In genomic region chr5:1555808-1556681, GRCh38 we compare ENCODE assay signal across 23 cellular contexts. TPM values are rescaled to one million over a fixed set of nuclear protein-coding genes. Genes with fewer than 3 reads are reported as not detected.
DNase-seq lines count a peak whose midpoint lies in the region; ATAC-seq, FAIRE-seq and TF ChIP-seq lines count a peak whose summit lies in the region.
"Had no signal": no experiment of that assay in that cellular context is flagged by ENCODE, and none has a peak within 500 bp of the region (broad histone marks: within the 10 kb centered on the region; RNA-seq: fewer than 3 reads in every experiment).

No MANE protein-coding gene starts in this region.

- no peak overlapping the region for H2AFZ ChIP-seq in astrocyte (ENCODE audit: low read depth, low read length)

- no peaks in the 10 kb centered on the region for H3K9me3 ChIP-seq in astrocyte (ENCODE audit: insufficient read depth, low read depth, low read length)
- H3K9me3 ChIP-seq: BE2C, stomach, thyroid gland had no signal

- peak overlapping the region; percentile 43 for H3K4me2 ChIP-seq in astrocyte (ENCODE audit: low read length)

- TF ChIP-seq CTCF in astrocyte (IDR thresholded peaks at IDR 0.05; ENCODE audit: insufficient read depth, low read depth, low read length): no peak

- peaks cover 5% of the 10 kb centered on the region for H3K9me3 Mint-ChIP-seq in astrocyte (ENCODE audit: unreplicated experiment)
- H3K9me3 Mint-ChIP-seq in natural killer cell treated with Interleukin-12 subunit alpha and Interleukin-12 subunit beta and Interleukin-15 and Interleukin-18, amount 100 ng/mL, for 72 hours: no peaks in the 10 kb centered on the region
- H3K9me3 Mint-ChIP-seq: activated naive CD4-positive, alpha-beta T cell treated with anti-CD3 and anti-CD28 coated beads, Interleukin-2, amount 10 ng/mL, durations not matched to agents 7 days and 5 days; activated T-cell treated with anti-CD3 and anti-CD28 coated beads, Interleukin-2, amount 50 U/mL, for 72 hours; naive thymus-derived CD8-positive, alpha-beta T cell had no signal

- peaks cover 38% of the 10 kb centered on the region for H3K27me3 ChIP-seq in astrocyte (ENCODE audit: insufficient read depth, low read length)
- H3K27me3 ChIP-seq: BE2C, thyroid gland had no signal

- no peak overlapping the region for H3K27ac ChIP-seq in astrocyte (ENCODE audit: low read depth, low read length)
- H3K27ac ChIP-seq: brain microvascular endothelial cell, foreskin keratinocyte, heart right ventricle, stomach, thyroid gland had no signal

- H3K79me2 ChIP-seq in astrocyte (ENCODE audit: insufficient read depth, low read length): no peaks in the 10 kb centered on the region

- ATAC-seq in natural killer cell treated with Interleukin-12 subunit alpha and Interleukin-12 subunit beta and Interleukin-15 and Interleukin-18, amount 100 ng/mL, for 72 hours: no peak
- ATAC-seq: activated T-cell treated with anti-CD3 and anti-CD28 coated beads, Interleukin-2, amount 50 U/mL, for 72 hours; heart right ventricle; K562; naive thymus-derived CD8-positive, alpha-beta T cell had no signal

- FAIRE-seq in astrocyte (lab: Jason Lieb, UNC) (no peak), urothelium cell line (lab: Jason Lieb, UNC) (no peak)
- FAIRE-seq: K562 had no signal

- peaks cover 20% of the 10 kb centered on the region for H3K4me1 ChIP-seq in astrocyte (ENCODE audit: insufficient read depth, low read length)
- H3K4me1 ChIP-seq: BE2C, foreskin keratinocyte had no signal

- H3K4me3 Mint-ChIP-seq in astrocyte (ENCODE audit: unreplicated experiment): no peak overlapping the region
- H3K4me3 Mint-ChIP-seq in natural killer cell treated with Interleukin-12 subunit alpha and Interleukin-12 subunit beta and Interleukin-15 and Interleukin-18, amount 100 ng/mL, for 72 hours: no peak overlapping the region
- H3K4me3 Mint-ChIP-seq: activated naive CD4-positive, alpha-beta T cell treated with anti-CD3 and anti-CD28 coated beads, Interleukin-2, amount 10 ng/mL, durations not matched to agents 7 days and 5 days; activated T-cell treated with anti-CD3 and anti-CD28 coated beads, Interleukin-2, amount 50 U/mL, for 72 hours; naive thymus-derived CD8-positive, alpha-beta T cell had no signal

- H3K27me3 Mint-ChIP-seq in astrocyte (ENCODE audit: low read depth, unreplicated experiment): peaks cover 44% of the 10 kb centered on the region
- H3K27me3 Mint-ChIP-seq in natural killer cell treated with Interleukin-12 subunit alpha and Interleukin-12 subunit beta and Interleukin-15 and Interleukin-18, amount 100 ng/mL, for 72 hours: peaks cover 3% of the 10 kb centered on the region in 2 donors

- H4K20me1 ChIP-seq in astrocyte (ENCODE audit: insufficient read depth, low read length): no peaks in the 10 kb centered on the region

- peaks cover 18% of the 10 kb centered on the region for H3K4me1 Mint-ChIP-seq in astrocyte (ENCODE audit: low read depth, unreplicated experiment)
- peaks cover 0 to 4% of the 10 kb centered on the region in 2 donors for H3K4me1 Mint-ChIP-seq in natural killer cell treated with Interleukin-12 subunit alpha and Interleukin-12 subunit beta and Interleukin-15 and Interleukin-18, amount 100 ng/mL, for 72 hours (ENCODE audit: low read depth in 2 of 2)
- H3K4me1 Mint-ChIP-seq: activated naive CD4-positive, alpha-beta T cell treated with anti-CD3 and anti-CD28 coated beads, Interleukin-2, amount 10 ng/mL, durations not matched to agents 7 days and 5 days had no signal

- no peak overlapping the region for H3K4me3 ChIP-seq in astrocyte (ENCODE audit: insufficient read depth, low read depth, low read length)
- H3K4me3 ChIP-seq: heart right ventricle, K562, stomach, thyroid gland had no signal

- H3K27ac Mint-ChIP-seq in astrocyte (ENCODE audit: unreplicated experiment): no peak overlapping the region
- no peak overlapping the region for H3K27ac Mint-ChIP-seq in natural killer cell treated with Interleukin-12 subunit alpha and Interleukin-12 subunit beta and Interleukin-15 and Interleukin-18, amount 100 ng/mL, for 72 hours
- H3K27ac Mint-ChIP-seq: activated naive CD4-positive, alpha-beta T cell treated with anti-CD3 and anti-CD28 coated beads, Interleukin-2, amount 10 ng/mL, durations not matched to agents 7 days and 5 days; activated T-cell treated with anti-CD3 and anti-CD28 coated beads, Interleukin-2, amount 50 U/mL, for 72 hours; naive thymus-derived CD8-positive, alpha-beta T cell had no signal

- H3K36me3 ChIP-seq in astrocyte (ENCODE audit: insufficient read depth, low read length): no peaks in the 10 kb centered on the region
- H3K36me3 ChIP-seq: BE2C, brain microvascular endothelial cell, heart right ventricle, stomach, thyroid gland had no signal

- no peak overlapping the region for H3K9ac ChIP-seq in astrocyte (ENCODE audit: low read length)

- H3K36me3 Mint-ChIP-seq in astrocyte (ENCODE audit: low read depth, unreplicated experiment): no peaks in the 10 kb centered on the region
- H3K36me3 Mint-ChIP-seq in natural killer cell treated with Interleukin-12 subunit alpha and Interleukin-12 subunit beta and Interleukin-15 and Interleukin-18, amount 100 ng/mL, for 72 hours: no peaks in the 10 kb centered on the region
- H3K36me3 Mint-ChIP-seq: activated naive CD4-positive, alpha-beta T cell treated with anti-CD3 and anti-CD28 coated beads, Interleukin-2, amount 10 ng/mL, durations not matched to agents 7 days and 5 days had no signal

- peak; percentile 33 for DNase-seq in activated CD8-positive, alpha-beta memory T cell treated with anti-CD3 and anti-CD28 coated beads, Interleukin-2, amount 50 U/mL, for 48 hours
- no peak for DNase-seq in activated CD8-positive, alpha-beta memory T cell treated with anti-CD3 and anti-CD28 coated beads for 24 hours
- no peak for DNase-seq in astrocyte (ENCODE audit: low read depth)
- DNase-seq in mesenteric fat pad (ENCODE audit: low spot score): peak; percentile 78
- peak; percentile 41 for DNase-seq in urothelium cell line (ENCODE audit: low spot score)
- no peak for DNase-seq in AML-193 (lab: John Stamatoyannopoulos, UW)
- DNase-seq in natural killer cell treated with Interleukin-12 subunit alpha and Interleukin-12 subunit beta and Interleukin-15 and Interleukin-18, amount 100 ng/mL, for 72 hours (ENCODE audit: low spot score): no peak
- no peak for DNase-seq in activated CD4-positive, alpha-beta T cell treated with anti-CD3 and anti-CD28 coated beads for 48 hours
- DNase-seq: activated CD4-positive, CD25-positive, alpha-beta regulatory T cell treated with anti-CD3 and anti-CD28 coated beads, Interleukin-2, amount 50 U/mL, for 72 hours; activated naive CD4-positive, alpha-beta T cell treated with anti-CD3 and anti-CD28 coated beads, Interleukin-2, amount 10 ng/mL, durations not matched to agents 7 days and 5 days; activated T-cell treated with anti-CD3 and anti-CD28 coated beads, Interleukin-2, amount 50 U/mL, for 72 hours; BE2C; foreskin keratinocyte; heart right ventricle; mesendoderm; naive thymus-derived CD8-positive, alpha-beta T cell; NCI-H1930; NCI-H2227 treated with DMSO at 0.1 percent for 48 hours; stimulated activated CD4-positive, alpha-beta T cell treated with anti-CD3 and anti-CD28 coated beads, Interleukin-2, amount 100 ng/mL, for 24 hours; stomach; thyroid gland had no signal

RNA-seq across cellular contexts. Expression of gene LPCAT1, which starts 32.3 kb away (rescaled TPM):
- total RNA-seq in astrocyte (35.7 and 41.9 TPM in 2 replicates), mesenteric fat pad (45.7 TPM)
- 100 to 1,000 TPM in 1 of 2 donors, 10 to 100 TPM in 1; 90.0 to 179 TPM for total RNA-seq in natural killer cell treated with Interleukin-12 subunit alpha and Interleukin-12 subunit beta and Interleukin-15 and Interleukin-18, amount 100 ng/mL, for 72 hours

Comparison
In these comparisons a context has a peak if more than half of its experiments do, and no peak if none do; other contexts are left out.
1. DNase-seq: peak in activated CD8-positive, alpha-beta memory T cell treated with anti-CD3 and anti-CD28 coated beads, Interleukin-2, amount 50 U/mL, for 48 hours (single experiment), mesenteric fat pad (single experiment) and urothelium cell line (single experiment); none in activated CD8-positive, alpha-beta memory T cell treated with anti-CD3 and anti-CD28 coated beads for 24 hours (single experiment), astrocyte (single experiment), AML-193 (0 of 2), natural killer cell treated with Interleukin-12 subunit alpha and Interleukin-12 subunit beta and Interleukin-15 and Interleukin-18, amount 100 ng/mL, for 72 hours (single experiment) and activated CD4-positive, alpha-beta T cell treated with anti-CD3 and anti-CD28 coated beads for 48 hours (single experiment).